10 cellular contexts compared by ENCODE assay signal in the genomic region with DNA sequence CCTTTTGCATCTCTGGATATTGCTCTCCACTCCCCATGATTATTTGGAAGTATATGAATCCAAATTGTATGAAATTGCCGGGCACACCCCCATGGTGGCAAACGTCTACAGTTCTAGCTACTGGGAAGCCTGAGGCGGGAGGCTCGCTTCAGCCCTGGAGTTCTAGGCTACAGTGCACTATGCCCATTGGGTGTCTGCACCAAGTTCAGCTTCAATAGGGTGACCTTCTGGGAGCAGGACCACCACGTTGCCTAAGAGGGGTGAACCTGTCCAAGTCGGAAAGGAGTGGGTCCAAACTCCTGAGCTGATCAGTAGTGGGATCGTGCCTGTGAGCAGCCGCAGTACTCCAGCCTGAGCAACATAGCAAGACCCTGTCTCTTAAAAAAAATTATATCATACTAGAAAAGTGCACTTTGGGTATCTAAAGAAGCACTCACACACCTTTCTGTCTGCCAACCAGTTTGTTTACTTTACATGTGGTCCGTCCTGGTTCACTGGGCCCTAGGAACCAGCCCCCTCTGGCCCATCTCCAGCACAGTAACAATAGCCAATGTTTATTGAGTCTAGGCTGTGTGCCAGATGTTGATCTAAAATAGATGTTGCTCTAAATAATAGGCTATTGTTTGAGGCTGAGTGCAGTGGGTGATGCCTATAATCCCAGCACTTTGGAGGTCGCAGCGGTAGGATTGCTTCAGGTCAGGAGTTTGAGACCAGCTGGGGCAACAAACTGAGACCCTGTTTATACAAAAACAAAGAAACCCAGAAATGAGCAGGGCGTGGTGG. TPM values are rescaled to one million over a fixed set of nuclear protein-coding genes. Genes with fewer than 3 reads are reported as not detected.
DNase-seq lines count a peak whose midpoint lies in the region; ATAC-seq, FAIRE-seq and TF ChIP-seq lines count a peak whose summit lies in the region.
"Had no signal": no experiment of that assay in that cellular context is flagged by ENCODE, and none has a peak within 500 bp of the region (broad histone marks: within the 10 kb centered on the region; RNA-seq: fewer than 3 reads in every experiment).

No MANE protein-coding gene starts in this region.

- 92% methylated on average over 2 of the region's 12 CpGs; no CpG with 5 or more reads in 1 of the 2 experiments for WGBS in IMR-90 (ENCODE audit: extremely low coverage in 2 of 2, insufficient read length in 1 of 2), 2 experiments
- 61 to 63% methylated on average over 12 of the region's 12 CpGs for WGBS in esophagus, 2 donors

- no peaks in the 10 kb centered on the region for H4K20me1 ChIP-seq in IMR-90 (ENCODE audit: insufficient read depth, low read length)

- dilution Hi-C loops in IMR-90 (cut with HindIII; ENCODE audit: low sequenced_read_pairs, unreplicated experiment) = no loop called here

- H4K91ac ChIP-seq in IMR-90 (ENCODE audit: insufficient read depth, low read depth, low read length) = no peak overlapping the region

- H3K36me3 ChIP-seq in IMR-90 (ENCODE audit: control insufficient read depth, insufficient read depth, low read length) (no peaks in the 10 kb centered on the region), esophagus (ENCODE audit: control insufficient read depth in 2 of 2, insufficient read depth in 2 of 2, low read length in 1 of 2) (no peaks in the 10 kb centered on the region), WERI-Rb-1 (no peaks in the 10 kb centered on the region)

- H3K27me3 ChIP-seq in IMR-90 (ENCODE audit: control insufficient read depth, insufficient read depth, low read length) (peaks cover 43% of the 10 kb centered on the region), esophagus (ENCODE audit: control insufficient read depth in 1 of 2, insufficient read depth in 2 of 2, low read length in 2 of 2) (no peaks in the 10 kb centered on the region), WERI-Rb-1 (ENCODE audit: insufficient read depth, low read depth, severe bottlenecking) (no peaks in the 10 kb centered on the region)

- no peak overlapping the region for H2AK9ac ChIP-seq in IMR-90 (replicated peaks; ENCODE audit: low read depth, low read length, poor library complexity)

- no peaks in the 10 kb centered on the region for H3K4me1 ChIP-seq in IMR-90 (ENCODE audit: control insufficient read depth, insufficient read depth, low read length)
- H3K4me1 ChIP-seq in esophagus (ENCODE audit: control insufficient read depth in 2 of 2, insufficient read depth in 2 of 2, low read length in 1 of 2) = peaks cover 0 to 6% of the 10 kb centered on the region in 2 donors

- no peak overlapping the region for H4K5ac ChIP-seq in IMR-90 (ENCODE audit: low read depth, low read length)

- H3K9ac ChIP-seq in IMR-90 (ENCODE audit: low read depth, low read length) = no peak overlapping the region

- no peak overlapping the region for H3K56ac ChIP-seq in IMR-90 (ENCODE audit: extremely low read depth, insufficient read depth, low read length)

- H2BK15ac ChIP-seq in IMR-90 (ENCODE audit: low read depth, low read length) = no peak overlapping the region

- no peak overlapping the region for H3K4me2 ChIP-seq in IMR-90 (ENCODE audit: low read depth, low read length)

- no peak overlapping the region for H2BK120ac ChIP-seq in IMR-90 (ENCODE audit: low read depth, low read length)

- TF ChIP-seq CTCF in IMR-90 (conservative IDR thresholded peaks at IDR 0.05; ENCODE audit: low read depth, low read length) (no peak), WERI-Rb-1 (IDR thresholded peaks at IDR 0.05; ENCODE audit: low read depth, low read length) (no peak)

- H3K79me1 ChIP-seq in IMR-90 (ENCODE audit: low read depth in 1 of 2, low read length in 2 of 2) = no peaks in the 10 kb centered on the region

- no peak overlapping the region for H3K4ac ChIP-seq in IMR-90 (ENCODE audit: low read depth, low read length)

- H2AFZ ChIP-seq in IMR-90 (replicated peaks; ENCODE audit: low read length, poor library complexity) = peak overlapping the region; percentile 43

- in situ Hi-C loops in IMR-90 (cut with MboI; ENCODE audit: low sequenced_read_pairs) = no loop called here

- DNase-seq in IMR-90 (no peak), NCI-H510A treated with DMSO at 0.1 percent for 48 hours (lab: John Stamatoyannopoulos, UW) (peak; percentile 88), posterior cingulate gyrus (peak in 6 of 10 donors; percentile 21 to 88 (median 67)), GM12891 (ENCODE audit: insufficient read length, low spot score) (no peak), sciatic nerve (ENCODE audit: low spot score) (no peak), WERI-Rb-1 (no peak)
- no peak for DNase-seq in stimulated activated CD4-positive, alpha-beta T cell treated with anti-CD3 and anti-CD28 coated beads, Interleukin-1b, Interleukin-23, amount 100 ng/mL, for 48 hours
- DNase-seq: activated CD8-positive, alpha-beta memory T cell treated with anti-CD3 and anti-CD28 coated beads, Interleukin-2, amount 10 ng/mL, durations not matched to agents 7 days and 5 days; mesenchymal stem cell had no signal

- no peak overlapping the region for H3K23ac ChIP-seq in IMR-90 (ENCODE audit: low read depth, low read length)

- ATAC-seq in IMR-90 (ENCODE audit: low read depth) = no peak
- ATAC-seq in sciatic nerve = no peak
- ATAC-seq: activated CD8-positive, alpha-beta memory T cell treated with anti-CD3 and anti-CD28 coated beads, Interleukin-2, amount 10 ng/mL, durations not matched to agents 7 days and 5 days had no signal

- intact Hi-C loops in IMR-90 (cut with micrococcal nuclease) = loop anchor here (10.0 kb wide), 1 partner anchor 69 kb away; no protein-coding TSS in a partner anchor
- intact Hi-C loops in posterior cingulate gyrus (cut with DNase I) = no loop called here
- intact Hi-C loops in sciatic nerve (cut with DNase I) = no loop called here

- H2AK5ac ChIP-seq in IMR-90 (ENCODE audit: low read depth, low read length) = no peak overlapping the region

- 0 out of 2 replicates have a peak, but pooled peaks cover 2% of the 10 kb centered on the region for H3K9me1 ChIP-seq in IMR-90 (ENCODE audit: insufficient read depth, low read length)

- CTCF ChIA-PET in IMR-90 (lab: Yijun Ruan, JAX) = no interaction called here

- H2BK5ac ChIP-seq in IMR-90 (ENCODE audit: low read depth, low read length, poor library complexity, severe bottlenecking) = no peak overlapping the region

- no TSS peak for BruUV-seq in IMR-90 (replicated peaks; lab: Mats Ljungman, UMichigan)

- no peak overlapping the region for H3K14ac ChIP-seq in IMR-90 (replicated peaks; ENCODE audit: low read depth, low read length)

- H3K9me3 ChIP-seq in IMR-90 (ENCODE audit: control insufficient read depth, insufficient read depth, low read length) = no peaks in the 10 kb centered on the region
- no peaks in the 10 kb centered on the region for H3K9me3 ChIP-seq in esophagus (ENCODE audit: control insufficient read depth in 2 of 2, insufficient read depth in 1 of 2, low read depth in 1 of 2, low read length in 1 of 2)
- H3K9me3 ChIP-seq in WERI-Rb-1 (ENCODE audit: severe bottlenecking) = peaks cover 7% of the 10 kb centered on the region

- H3K4me3 ChIP-seq in IMR-90 (ENCODE audit: insufficient read depth, low read depth, low read length) (no peak overlapping the region), esophagus (ENCODE audit: low read depth in 1 of 2, low read length in 2 of 2) (no peak overlapping the region), WERI-Rb-1 (ENCODE audit: low read depth, low read length) (no peak overlapping the region)

- POLR2A ChIA-PET in IMR-90 (lab: Charles Lee; ENCODE audit: unreplicated experiment) = no interaction called here

- no peak overlapping the region for H3K18ac ChIP-seq in IMR-90 (ENCODE audit: low read depth, low read length)

- TF ChIP-seq POLR2A in IMR-90 (IDR thresholded peaks at IDR 0.05; ENCODE audit: low read depth, low read length) (no peak), GM12891 (IDR thresholded peaks at IDR 0.05; ENCODE audit: low read depth, low read length) (no peak)

- no peak overlapping the region for H2BK20ac ChIP-seq in IMR-90 (ENCODE audit: low read depth, low read length)

- H4K8ac ChIP-seq in IMR-90 (ENCODE audit: low read depth in 2 of 2, low read length in 2 of 2) = no peak overlapping the region

- H3K27ac ChIP-seq in IMR-90 (ENCODE audit: insufficient read depth, low read length) (no peak overlapping the region), esophagus (ENCODE audit: low read depth in 2 of 2, low read length in 1 of 2) (peak overlapping the region; percentile 15 to 16), WERI-Rb-1 (no peak overlapping the region)

- no peak for FAIRE-seq in GM12891 (lab: Jason Lieb, UNC)

- TF ChIP-seq RAD21 in IMR-90 (IDR thresholded peaks at IDR 0.05; ENCODE audit: low read length) = no peak

TF ChIP-seq in IMR-90, 13 proteins besides CTCF, POLR2A, EP300 and RAD21 (continues in another document):
- TF ChIP-seq NFE2L2 (IDR thresholded peaks at IDR 0.05; ENCODE audit: low read depth, low read length) = no peak
- no peak for TF ChIP-seq BHLHE40 (IDR thresholded peaks at IDR 0.05; ENCODE audit: low read depth, low read length)

TF ChIP-seq in GM12891, 5 proteins besides CTCF, POLR2A, EP300 and RAD21 (continues in another document):
- no peak for TF ChIP-seq POLR2AphosphoS5 (IDR thresholded peaks at IDR 0.05; ENCODE audit: low read depth, low read length)
- no peak for TF ChIP-seq SPI1 (IDR thresholded peaks at IDR 0.05; ENCODE audit: low read depth, low read length)

RNA-seq across cellular contexts. Expression of gene KAT5, which starts 16.4 kb away (rescaled TPM):
- total RNA-seq in IMR-90 (2012; rRNA removed) (28.6 and 33.3 TPM in 2 replicates), sciatic nerve (81.5 TPM)
- polyA plus RNA-seq in IMR-90 (2012; rRNA removed) (34.2 and 41.1 TPM in 2 replicates), esophagus (10 to 100 TPM; 55.6 to 60.3 TPM)
- 36.9 and 44.9 TPM in 2 replicates for polyA plus RNA-seq in IMR-90 (2012; cell fraction: cytosol; rRNA removed)
- polyA plus RNA-seq in IMR-90 (2012; cell fraction: nucleus; rRNA removed; ENCODE audit: low replicate concordance) = 76.9 and 108 TPM in 2 replicates
- 31.9 TPM for polyA plus RNA-seq in GM12891 (2012; ENCODE audit: low read depth, missing spikeins)

RNA-seq across cellular contexts. Expression of gene RNASEH2C, which starts 24.9 kb away (rescaled TPM):
- total RNA-seq in IMR-90 (2012; rRNA removed) = 40.0 and 69.4 TPM in 2 replicates
- polyA plus RNA-seq in IMR-90 (2012; rRNA removed) = 34.8 and 46.3 TPM in 2 replicates
- polyA plus RNA-seq in IMR-90 (2012; cell fraction: cytosol; rRNA removed) = 61.0 and 90.4 TPM in 2 replicates
- polyA plus RNA-seq in IMR-90 (2012; cell fraction: nucleus; rRNA removed; ENCODE audit: low replicate concordance) = 60.1 and 110 TPM in 2 replicates
- 10 to 100 TPM; 26.3 to 41.8 TPM for polyA plus RNA-seq in esophagus
- polyA plus RNA-seq in GM12891 (2012; ENCODE audit: low read depth, missing spikeins) = 59.1 TPM
- 42.5 TPM for total RNA-seq in sciatic nerve

RNA-seq across cellular contexts. Expression of gene RELA, which starts 32.9 kb away (rescaled TPM):
- total RNA-seq in IMR-90 (2012; rRNA removed) (8.6 and 8.9 TPM in 2 replicates), sciatic nerve (95.6 TPM)
- polyA plus RNA-seq in IMR-90 (2012; rRNA removed) (51.0 and 53.0 TPM in 2 replicates), esophagus (10 to 100 TPM; 39.6 to 40.0 TPM)
- 43.5 and 58.1 TPM in 2 replicates for polyA plus RNA-seq in IMR-90 (2012; cell fraction: cytosol; rRNA removed)
- 107 and 159 TPM in 2 replicates for polyA plus RNA-seq in IMR-90 (2012; cell fraction: nucleus; rRNA removed; ENCODE audit: low replicate concordance)
- 41.3 TPM for polyA plus RNA-seq in GM12891 (2012; ENCODE audit: low read depth, missing spikeins)

RNA-seq across cellular contexts. Expression of gene SIPA1, which starts 57.7 kb away (rescaled TPM):
- total RNA-seq in IMR-90 (2012; rRNA removed) (10.6 and 11.4 TPM in 2 replicates), sciatic nerve (86.9 TPM)
- polyA plus RNA-seq in IMR-90 (2012; rRNA removed) (39.7 and 44.3 TPM in 2 replicates), esophagus (10 to 100 TPM; 22.8 to 32.5 TPM)
- polyA plus RNA-seq in IMR-90 (2012; cell fraction: cytosol; rRNA removed) = 22.9 and 41.1 TPM in 2 replicates
- 52.9 and 173 TPM in 2 replicates for polyA plus RNA-seq in IMR-90 (2012; cell fraction: nucleus; rRNA removed; ENCODE audit: low replicate concordance)
- polyA plus RNA-seq in GM12891 (2012; ENCODE audit: low read depth, missing spikeins) = 62.2 TPM

Comparison
In these comparisons a context has a peak if more than half of its experiments do, and no peak if none do; other contexts are left out.
1. DNase-seq: peak in NCI-H510A treated with DMSO at 0.1 percent for 48 hours (single experiment) and posterior cingulate gyrus (6 of 10); none in IMR-90 (single experiment), GM12891 (single experiment), sciatic nerve (single experiment), stimulated activated CD4-positive, alpha-beta T cell treated with anti-CD3 and anti-CD28 coated beads, Interleukin-1b, Interleukin-23, amount 100 ng/mL, for 48 hours (single experiment) and WERI-Rb-1 (single experiment).
2. H3K27ac ChIP-seq: peak in esophagus (2 of 2); none in IMR-90 (single experiment) and WERI-Rb-1 (single experiment).